Comparison of ENCODE assay signal across 18 cellular contexts in the genomic region with DNA sequence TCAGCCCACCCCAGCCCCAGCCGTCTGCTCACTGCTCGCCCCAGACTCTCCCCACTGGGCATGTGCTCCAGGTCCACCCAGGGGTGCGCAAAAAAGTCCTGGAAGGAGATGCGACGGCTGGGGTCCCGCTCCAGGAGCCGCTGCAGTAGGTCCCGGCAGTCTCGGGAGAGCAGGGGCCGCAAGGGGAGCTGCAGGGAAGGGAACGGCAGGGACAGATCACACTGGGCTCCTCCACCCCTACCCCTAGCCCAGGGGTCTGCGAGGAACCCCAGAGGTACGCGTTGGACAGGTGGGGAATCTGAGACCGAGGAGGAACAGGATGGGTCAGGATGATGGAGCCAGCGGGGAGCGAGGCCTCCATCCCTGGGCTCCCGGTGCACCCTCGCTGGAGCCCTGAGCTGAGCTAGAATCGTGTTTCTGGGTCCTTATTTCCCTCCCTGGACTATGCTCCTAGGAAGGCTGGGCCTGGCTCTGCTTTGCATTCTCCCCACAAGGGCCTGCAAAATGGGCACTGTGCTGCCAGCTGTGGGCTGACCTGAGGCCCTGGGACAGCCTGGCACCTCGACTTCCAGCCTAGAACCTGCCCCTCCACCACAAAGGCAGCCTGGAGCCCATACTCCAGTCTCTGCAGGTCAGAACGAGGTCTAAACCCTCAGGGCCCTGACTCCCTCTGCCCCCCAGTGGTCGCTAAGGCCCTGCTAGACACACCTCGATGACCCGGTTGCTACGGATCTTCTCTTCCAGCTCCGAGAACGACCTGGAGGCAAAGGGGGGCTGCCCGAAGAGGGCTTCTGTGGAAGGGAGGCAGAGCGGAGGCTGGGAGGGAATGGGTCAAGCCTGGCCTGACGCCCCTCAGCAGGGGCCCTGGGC. TPM values are rescaled to one million over a fixed set of nuclear protein-coding genes. Genes with fewer than 3 reads are reported as not detected.
DNase-seq lines count a peak whose midpoint lies in the region; ATAC-seq, FAIRE-seq and TF ChIP-seq lines count a peak whose summit lies in the region.
"Had no signal": no experiment of that assay in that cellular context is flagged by ENCODE, and none has a peak within 500 bp of the region (broad histone marks: within the 10 kb centered on the region; RNA-seq: fewer than 3 reads in every experiment).

No MANE protein-coding gene starts in this region.

- no peaks in the 10 kb centered on the region for H3K27me3 ChIP-seq in bronchial epithelial cell (ENCODE audit: control insufficient read depth, insufficient read depth, low read length)
- no peaks in the 10 kb centered on the region for H3K27me3 ChIP-seq in neuronal stem cell (ENCODE audit: control insufficient read depth in 3 of 3, insufficient read depth in 3 of 3, low read depth in 1 of 3, low read length in 3 of 3)
- no peaks in the 10 kb centered on the region for H3K27me3 ChIP-seq in SK-N-SH (ENCODE audit: insufficient read depth)
- H3K27me3 ChIP-seq in MM.1S (replicated peaks; ENCODE audit: insufficient read depth, low read length), result no peaks in the 10 kb centered on the region
- H3K27me3 ChIP-seq: dorsolateral prefrontal cortex, tibial artery had no signal

- no CpG with 5 or more reads among the region's 31 CpGs for WGBS in neuronal stem cell (ENCODE audit: extremely low coverage in 2 of 2, insufficient read length in 2 of 2, insufficient replicate concordance in 1 of 2), 2 donors
- 92% methylated on average over 18 of the region's 31 CpGs for WGBS in SK-N-SH (ENCODE audit: low lambda C conversion rate)

- H3K4ac ChIP-seq in neuronal stem cell (ENCODE audit: low read length), result no peak overlapping the region

- H4K8ac ChIP-seq in neuronal stem cell (ENCODE audit: low read depth, low read length), result no peak overlapping the region

- no peak overlapping the region for H3K4me2 ChIP-seq in neuronal stem cell (ENCODE audit: insufficient read depth, low read length, poor library complexity, severe bottlenecking)
- H3K4me2 ChIP-seq in SK-N-SH, result no peak overlapping the region
- no peak overlapping the region for H3K4me2 ChIP-seq in MM.1S (ENCODE audit: low read depth, low read length)

- ATAC-seq in left ventricle myocardium superior, result no peak
- ATAC-seq: activated naive CD4-positive, alpha-beta T cell treated with anti-CD3 and anti-CD28 coated beads, Interleukin-2, amount 50 U/mL, for 72 hours had no signal

- TF ChIP-seq POLR2A in NB4 (IDR thresholded peaks at IDR 0.05; ENCODE audit: extremely low read depth, insufficient read length), result no peak

- no peak overlapping the region for H2BK15ac ChIP-seq in neuronal stem cell (ENCODE audit: low read length)

- TF ChIP-seq EP300 in SK-N-SH (IDR thresholded peaks at IDR 0.05; ENCODE audit: borderline replicate concordance in 1 of 2, low read depth in 1 of 2, low read length in 1 of 2), result no peak

- H2BK120ac ChIP-seq in neuronal stem cell (ENCODE audit: low read depth, low read length), result no peak overlapping the region

- H3K9ac ChIP-seq in neuronal stem cell (ENCODE audit: low read depth, low read length, poor library complexity) (no peak overlapping the region), SK-N-SH (no peak overlapping the region), MM.1S (ENCODE audit: low read length) (no peak overlapping the region)

- no peak overlapping the region for H2BK12ac ChIP-seq in neuronal stem cell (ENCODE audit: low read length)

- no peaks in the 10 kb centered on the region for H3K9me2 ChIP-seq in SK-N-SH
- no peaks in the 10 kb centered on the region for H3K9me2 ChIP-seq in MM.1S (replicated peaks; ENCODE audit: insufficient read depth, low read length)

- TF ChIP-seq CTCF in GM10266 (IDR thresholded peaks at IDR 0.05; ENCODE audit: control insufficient read depth, insufficient read depth, low read depth, missing control alignments) (peak; percentile 26), NB4 (IDR thresholded peaks at IDR 0.05; ENCODE audit: low read depth, low read length) (peak; percentile 32), bronchial epithelial cell (IDR thresholded peaks at IDR 0.05; ENCODE audit: insufficient read depth, low read length, severe bottlenecking) (peak; percentile 7), SK-N-SH (IDR thresholded peaks at IDR 0.05) (no peak), MM.1S (IDR thresholded peaks at IDR 0.05; ENCODE audit: low read length) (no peak)

- H2AFZ ChIP-seq in neuronal stem cell (ENCODE audit: low read length) (no peak overlapping the region), SK-N-SH (ENCODE audit: low read depth) (no peak overlapping the region), MM.1S (ENCODE audit: low read length) (no peak overlapping the region)

- H4K20me1 ChIP-seq in SK-N-SH (ENCODE audit: insufficient read depth), result no peaks in the 10 kb centered on the region
- H4K20me1 ChIP-seq in MM.1S (ENCODE audit: insufficient read depth, low read length), result no peaks in the 10 kb centered on the region

- H3K79me1 ChIP-seq in neuronal stem cell (ENCODE audit: low read depth, low read length), result peaks cover 3% of the 10 kb centered on the region

- H3K9me3 ChIP-seq in neuronal stem cell (replicated peaks in 1 of 2; ENCODE audit: control insufficient read depth in 2 of 2, insufficient read depth in 1 of 2, low read depth in 1 of 2, low read length in 2 of 2) (no peaks in the 10 kb centered on the region), SK-N-SH (no peaks in the 10 kb centered on the region), MM.1S (replicated peaks; ENCODE audit: insufficient read depth, low read length) (no peaks in the 10 kb centered on the region)
- H3K9me3 ChIP-seq: tibial artery had no signal

- peak overlapping the region; percentile 59 for H3K23ac ChIP-seq in neuronal stem cell (ENCODE audit: low read depth, low read length, poor library complexity)

- H2BK5ac ChIP-seq in neuronal stem cell (ENCODE audit: low read length), result peak overlapping the region; percentile 3

- H3K79me2 ChIP-seq in SK-N-SH (ENCODE audit: insufficient read depth), result no peaks in the 10 kb centered on the region
- H3K79me2 ChIP-seq in MM.1S (ENCODE audit: low read length), result peaks cover 25% of the 10 kb centered on the region

- H3K18ac ChIP-seq in neuronal stem cell (ENCODE audit: low read length), result no peak overlapping the region

- TF ChIP-seq RAD21 in SK-N-SH (IDR thresholded peaks at IDR 0.05; ENCODE audit: low read length), result no peak

- H3K4me3 ChIP-seq in NB4 (ENCODE audit: low read depth, low read length), result no peak overlapping the region
- H3K4me3 ChIP-seq in bronchial epithelial cell (ENCODE audit: low read depth, low read length), result no peak overlapping the region
- no peak overlapping the region for H3K4me3 ChIP-seq in neuronal stem cell (ENCODE audit: low read length in 2 of 2)
- H3K4me3 ChIP-seq in SK-N-SH (ENCODE audit: low read depth in 2 of 2, low read length in 1 of 2), result no peak overlapping the region
- no peak overlapping the region for H3K4me3 ChIP-seq in MM.1S (ENCODE audit: low read length)
- H3K4me3 ChIP-seq: tibial artery had no signal

- intact Hi-C loops in left ventricle myocardium superior (cut with micrococcal nuclease), result loop anchor here (10.0 kb wide), 1 partner anchor 65 kb away; the partner anchor contains the start of gene FAM219B

- H3K4me1 ChIP-seq in neuronal stem cell (ENCODE audit: control insufficient read depth in 2 of 2, insufficient read depth in 1 of 2, low read depth in 1 of 2, low read length in 2 of 2), result peaks cover 6 to 12% of the 10 kb centered on the region in 2 donors
- peaks cover 0 to 23% of the 10 kb centered on the region in 2 experiments; a peak in 2 of 4 replicates for H3K4me1 ChIP-seq in SK-N-SH (ENCODE audit: control insufficient read depth in 1 of 2, insufficient read depth in 2 of 2, low read depth in 1 of 2, low read length in 1 of 2)
- peaks cover 7% of the 10 kb centered on the region; the same call in 1 of the 2 replicates for H3K4me1 ChIP-seq in MM.1S (ENCODE audit: low read length)

- no peaks in the 10 kb centered on the region for H3F3A ChIP-seq in SK-N-SH (replicated peaks; ENCODE audit: insufficient read depth)
- peaks cover 10% of the 10 kb centered on the region for H3F3A ChIP-seq in MM.1S (ENCODE audit: insufficient read depth, low read length)

- POLR2A ChIA-PET in SK-N-SH (lab: Yijun Ruan, JAX), result interaction anchor here (1.3 kb wide), 1 partner anchor 117 kb away, joined by 4 read pairs; the partner anchor contains the start of gene RPP25

- H3K27ac ChIP-seq in neuronal stem cell (replicated peaks; ENCODE audit: low read length) (no peak overlapping the region), SK-N-SH (ENCODE audit: low read depth in 2 of 2, low read length in 1 of 2) (no peak overlapping the region), MM.1S (ENCODE audit: low read length) (no peak overlapping the region)
- H3K27ac ChIP-seq: tibial artery had no signal

- no peak for DNase-seq in GM10266 (ENCODE audit: extremely low spot score)
- peak; percentile 30 for DNase-seq in NB4 (ENCODE audit: low read depth)
- no peak for DNase-seq in bronchial epithelial cell (ENCODE audit: low read depth)
- no peak for DNase-seq in neuronal stem cell (ENCODE audit: low spot score)
- no peak for DNase-seq in SK-N-SH
- no peak for DNase-seq in left ventricle myocardium superior
- no peak for DNase-seq in MM.1S
- no peak for DNase-seq in germinal center (ENCODE audit: low spot score)
- DNase-seq: activated CD4-positive, alpha-beta T cell treated with anti-CD3 and anti-CD28 coated beads, Interleukin-2, amount 50 U/mL, for 48 hours; dorsolateral prefrontal cortex; naive B cell; NCI-H1092; NCI-H774; tibial artery had no signal

- H3K36me3 ChIP-seq in bronchial epithelial cell (ENCODE audit: control insufficient read depth, insufficient read depth, low read length), result peaks cover 24% of the 10 kb centered on the region
- H3K36me3 ChIP-seq in neuronal stem cell (replicated peaks in 1 of 2; ENCODE audit: control insufficient read depth in 2 of 2, insufficient read depth in 2 of 2, low read length in 2 of 2), result peaks cover 0 to 62% of the 10 kb centered on the region in 2 donors
- H3K36me3 ChIP-seq in SK-N-SH (replicated peaks in 1 of 2; ENCODE audit: control insufficient read depth in 1 of 2, insufficient read depth in 2 of 2, low read length in 1 of 2), result peaks cover 0 to 36% of the 10 kb centered on the region in 2 experiments
- H3K36me3 ChIP-seq in MM.1S (replicated peaks; ENCODE audit: insufficient read depth, low read length), result no peaks in the 10 kb centered on the region

- H3K14ac ChIP-seq in neuronal stem cell (ENCODE audit: low read length), result no peak overlapping the region

- no peak for FAIRE-seq in bronchial epithelial cell (lab: Jason Lieb, UNC)

- peak overlapping the region; percentile 60 for H2AK5ac ChIP-seq in neuronal stem cell (ENCODE audit: low read depth, low read length)

- no peak overlapping the region for H4K91ac ChIP-seq in neuronal stem cell (ENCODE audit: low read depth, low read length, poor library complexity)

- CTCF ChIA-PET in SK-N-SH (lab: Yijun Ruan, JAX), result interaction anchor here (0.7 to 10.8 kb wide), 5 partner anchors 12 to 69 kb away, joined by 3 to 95 read pairs (median 3); no protein-coding TSS in a partner anchor

RNA-seq across cellular contexts. Expression of gene ULK3, which starts 3.2 kb away (rescaled TPM):
- total RNA-seq in bronchial epithelial cell, result 17.4 and 23.6 TPM in 2 replicates
- polyA plus RNA-seq in neuronal stem cell (2013, experiment 1 of 2), result 16.2 TPM
- 15.9 TPM for polyA plus RNA-seq in neuronal stem cell (2013, experiment 2 of 2)
- 41.3 and 55.3 TPM in 2 replicates for polyA plus RNA-seq in SK-N-SH (2012; rRNA removed)
- polyA plus RNA-seq in SK-N-SH (2012; cell fraction: cytosol; rRNA removed), result 11.1 and 17.6 TPM in 2 replicates
- 300 and 348 TPM in 2 replicates for polyA plus RNA-seq in SK-N-SH (2012; cell fraction: nucleus; rRNA removed)
- 47.5 TPM for total RNA-seq in left ventricle myocardium superior

RNA-seq across cellular contexts. Expression of gene CPLX3, which starts 13.3 kb away (rescaled TPM):
- not detected in 2 replicates for total RNA-seq in bronchial epithelial cell
- polyA plus RNA-seq in neuronal stem cell (2013, experiment 1 of 2), result 0.03 TPM
- 0.03 TPM for polyA plus RNA-seq in neuronal stem cell (2013, experiment 2 of 2)
- polyA plus RNA-seq in SK-N-SH (2012; rRNA removed), result not detected in 2 replicates
- polyA plus RNA-seq in SK-N-SH (2012; cell fraction: cytosol; rRNA removed), result not detected in 2 replicates
- 0.08 and 0.23 TPM in 2 replicates for polyA plus RNA-seq in SK-N-SH (2012; cell fraction: nucleus; rRNA removed)
- total RNA-seq in left ventricle myocardium superior, result 4.1 TPM
- total RNA-seq: B cell, lung microvascular endothelial cell, posterior vena cava had no signal

RNA-seq across cellular contexts. Expression of gene LMAN1L, which starts 27.1 kb away (rescaled TPM):
- total RNA-seq in bronchial epithelial cell, result under 0.01 TPM in 1 of 2 replicates, not detected in the other
- not detected for polyA plus RNA-seq in neuronal stem cell (2013, experiment 1 of 2)
- not detected for polyA plus RNA-seq in neuronal stem cell (2013, experiment 2 of 2)
- polyA plus RNA-seq in SK-N-SH (2012; rRNA removed), result 0.02 TPM in 1 of 2 replicates, not detected in the other
- not detected in 2 replicates for polyA plus RNA-seq in SK-N-SH (2012; cell fraction: cytosol; rRNA removed)
- polyA plus RNA-seq in SK-N-SH (2012; cell fraction: nucleus; rRNA removed), result 0.04 and 0.08 TPM in 2 replicates
- 23.5 TPM for total RNA-seq in left ventricle myocardium superior
- total RNA-seq: lung microvascular endothelial cell, posterior vena cava had no signal

RNA-seq across cellular contexts. Expression of gene SCAMP2, which starts 33.4 kb away (rescaled TPM):
- total RNA-seq in bronchial epithelial cell (20.5 and 30.7 TPM in 2 replicates), left ventricle myocardium superior (46.2 TPM)
- 40.9 TPM for polyA plus RNA-seq in neuronal stem cell (2013, experiment 1 of 2)
- polyA plus RNA-seq in neuronal stem cell (2013, experiment 2 of 2), result 46.5 TPM
- 88.1 and 99.5 TPM in 2 replicates for polyA plus RNA-seq in SK-N-SH (2012; rRNA removed)
- 58.0 and 74.0 TPM in 2 replicates for polyA plus RNA-seq in SK-N-SH (2012; cell fraction: cytosol; rRNA removed)
- polyA plus RNA-seq in SK-N-SH (2012; cell fraction: nucleus; rRNA removed), result 47.0 and 56.7 TPM in 2 replicates

RNA-seq across cellular contexts. Expression of gene MPI, which starts 50.1 kb away (rescaled TPM):
- total RNA-seq in bronchial epithelial cell (25.0 and 35.0 TPM in 2 replicates), left ventricle myocardium superior (53.7 TPM)
- 30.2 TPM for polyA plus RNA-seq in neuronal stem cell (2013, experiment 1 of 2)
- 33.1 TPM for polyA plus RNA-seq in neuronal stem cell (2013, experiment 2 of 2)
- 58.2 and 63.5 TPM in 2 replicates for polyA plus RNA-seq in SK-N-SH (2012; rRNA removed)
- polyA plus RNA-seq in SK-N-SH (2012; cell fraction: cytosol; rRNA removed), result 36.4 and 45.3 TPM in 2 replicates
- polyA plus RNA-seq in SK-N-SH (2012; cell fraction: nucleus; rRNA removed), result 87.1 and 108 TPM in 2 replicates

Comparison
In these comparisons a context has a peak if more than half of its experiments do, and no peak if none do; other contexts are left out.
1. CTCF ChIP-seq: peak in GM10266 (single experiment), NB4 (single experiment) and bronchial epithelial cell (single experiment); none in SK-N-SH (single experiment) and MM.1S (single experiment).
2. RNA of gene LMAN1L, which starts 27.1 kb away (total RNA-seq): 23.5 TPM in left ventricle myocardium superior (single experiment); under 0.01 TPM in bronchial epithelial cell; every median in the first group is over 10 times any median in the second.